In the genomic region with DNA sequence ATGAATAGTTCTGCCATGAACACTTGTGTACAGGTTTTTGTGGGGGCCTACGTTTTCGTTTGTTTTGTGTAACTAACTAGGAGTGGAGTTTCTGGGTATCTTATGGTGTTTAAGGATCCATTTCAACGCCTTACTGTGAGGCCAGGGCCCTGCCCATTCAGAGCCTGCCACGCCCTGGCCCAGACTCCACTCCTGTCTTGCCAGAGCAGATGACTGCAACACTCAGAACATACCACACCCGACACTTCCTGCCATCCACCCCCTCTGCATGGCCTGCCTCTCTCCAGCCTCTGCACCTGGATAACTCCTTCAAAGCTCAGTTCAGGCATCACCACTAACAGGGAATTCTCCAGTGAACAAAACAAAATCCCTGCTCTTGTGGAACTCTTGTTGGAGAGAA, we compare ENCODE assay signal across 9 cellular contexts. TPM values are rescaled to one million over a fixed set of nuclear protein-coding genes. Genes with fewer than 3 reads are reported as not detected.
A peak's percentile ranks its signal among the peaks of the same experiment; 100 is the strongest.
DNase-seq lines count a peak whose midpoint lies in the region; ATAC-seq and TF ChIP-seq lines count a peak whose summit lies in the region.
"Had no signal": no experiment of that assay in that cellular context is flagged by ENCODE, and none has a peak within 500 bp of the region (broad histone marks: within the 10 kb centered on the region; RNA-seq: fewer than 3 reads in every experiment).

No MANE protein-coding gene starts in this region.

- H3K27me3 Mint-ChIP-seq in memory B cell, result peaks cover 2% of the 10 kb centered on the region

- H3K36me3 Mint-ChIP-seq in memory B cell, result no peaks in the 10 kb centered on the region

- H3K4me3 ChIP-seq in adrenal gland, result no peak overlapping the region

- no peak overlapping the region for H3K27ac ChIP-seq in adrenal gland

- H3K4me3 Mint-ChIP-seq in memory B cell, result peak overlapping the region; percentile 34

- H3K27me3 ChIP-seq in adrenal gland, result no peaks in the 10 kb centered on the region

- whole genome bisulfite sequencing in adrenal gland, 4 donors, result 76 to 88% (median 81%) methylated on average over 5 of the region's 5 CpGs

- no peak for TF ChIP-seq CTCF in adrenal gland (IDR thresholded peaks at IDR 0.05)

- H3K36me3 ChIP-seq in adrenal gland (replicated peaks in 1 of 2), result no peaks in the 10 kb centered on the region

- H3K9me3 Mint-ChIP-seq in memory B cell, result peaks cover 3% of the 10 kb centered on the region

- DNase-seq in activated CD4-positive, alpha-beta T cell treated with anti-CD3 and anti-CD28 coated beads, Interleukin-2, amount 50 U/mL, for 48 hours, result peak; percentile 42 to 51
- no peak for DNase-seq in memory B cell (ENCODE audit: low spot score in 2 of 2)
- no peak for DNase-seq in SW 1271 (lab: John Stamatoyannopoulos, UW)
- DNase-seq in adrenal gland, result no peak
- no peak for DNase-seq in inferior parietal cortex (ENCODE audit: extremely low spot score)
- DNase-seq: NCI-H2227 treated with DMSO at 0.1 percent for 48 hours had no signal

- no peaks in the 10 kb centered on the region for H3K9me3 ChIP-seq in adrenal gland (replicated peaks in 1 of 3)

- no peak for TF ChIP-seq POLR2A in adrenal gland (IDR thresholded peaks at IDR 0.05)

- H3K27ac Mint-ChIP-seq in memory B cell, result no peak overlapping the region

- peak; percentile 53 for ATAC-seq in GM18502 (IDR thresholded peaks at IDR 0.05; ENCODE audit: poor library complexity, unreplicated experiment)
- ATAC-seq in HG03108 (IDR thresholded peaks at IDR 0.05; ENCODE audit: unreplicated experiment), result peak; percentile 46
- peak; percentile 53 for ATAC-seq in memory B cell (ENCODE audit: low read depth)
- ATAC-seq in HG02970 (IDR thresholded peaks at IDR 0.05; ENCODE audit: low FRiP score, unreplicated experiment), result no peak

- intact Hi-C loops in adrenal gland (cut with DNase I), result no loop called here

- H3K4me1 ChIP-seq in adrenal gland (replicated peaks in 1 of 2), result no peaks in the 10 kb centered on the region

- peaks cover 54% of the 10 kb centered on the region for H3K4me1 Mint-ChIP-seq in memory B cell

RNA-seq across cellular contexts. Expression of gene RGCC, which starts 43.2 kb away (rescaled TPM):
- 10 to 100 TPM in 7 of 8 donors, 1 to 10 TPM in 1; 6.2 to 64.1 (median 28.8) TPM for total RNA-seq in adrenal gland
- 10 to 100 TPM; 18.4 to 42.9 (median 21.3) TPM for polyA plus RNA-seq in adrenal gland

Comparison
In these comparisons a context has a peak if more than half of its experiments do, and no peak if none do; other contexts are left out.
1. DNase-seq: peak in activated CD4-positive, alpha-beta T cell treated with anti-CD3 and anti-CD28 coated beads, Interleukin-2, amount 50 U/mL, for 48 hours (2 of 2); none in memory B cell (0 of 2), SW 1271 (0 of 2), adrenal gland (0 of 7) and inferior parietal cortex (single experiment).